ENCODE assay signal across 18 cellular contexts in genomic region chr15:80773122-80773551, GRCh38. TPM values are rescaled to one million over a fixed set of nuclear protein-coding genes. Genes with fewer than 3 reads are reported as not detected.
DNase-seq lines count a peak whose midpoint lies in the region; ATAC-seq and TF ChIP-seq lines count a peak whose summit lies in the region.
"Had no signal": no experiment of that assay in that cellular context is flagged by ENCODE, and none has a peak within 500 bp of the region (broad histone marks: within the 10 kb centered on the region; RNA-seq: fewer than 3 reads in every experiment).

No MANE protein-coding gene starts in this region.

- CTCF ChIA-PET in AG04449 (lab: Yijun Ruan, JAX): interaction anchor here (0.6 to 2.3 kb wide), 9 partner anchors 9 to 318 kb away, joined by 3 to 15 read pairs (median 3); no protein-coding TSS in a partner anchor

- intact Hi-C loops in heart left ventricle (cut with DNase I): loop anchor here in 3 of 10 donors (5.0 to 10.0 kb wide), 2 partner anchors 151 to 158 kb away; no protein-coding TSS in a partner anchor
- intact Hi-C loops in natural killer cell (cut with micrococcal nuclease): loop anchor here (10.0 kb wide), 1 partner anchor 158 kb away; no protein-coding TSS in a partner anchor

- no peaks in the 10 kb centered on the region for H3K9me3 ChIP-seq in heart left ventricle
- H3K9me3 ChIP-seq: esophagus muscularis mucosa, pancreas, thyroid gland had no signal

- H3K36me3 ChIP-seq in heart left ventricle: no peaks in the 10 kb centered on the region
- H3K36me3 ChIP-seq: esophagus muscularis mucosa, pancreas, thyroid gland had no signal

- H3K4me3 Mint-ChIP-seq in type B pancreatic cell: no peak overlapping the region
- H3K4me3 Mint-ChIP-seq in natural killer cell: no peak overlapping the region
- H3K4me3 Mint-ChIP-seq: activated CD4-positive, alpha-beta memory T cell treated with anti-CD3 and anti-CD28 coated beads for 36 hours; CD8-positive, alpha-beta memory T cell; dendritic cell treated with granulocyte-macrophage colony-stimulating factor and Interleukin-4, amounts not matched to agents 40 ng/mL and 50 ng/mL, for 4 days; H9 had no signal

- no peak overlapping the region for H3K4me3 ChIP-seq in AG04449 (ENCODE audit: low read depth, low read length)
- H3K4me3 ChIP-seq in heart left ventricle: no peak overlapping the region
- H3K4me3 ChIP-seq: esophagus muscularis mucosa, pancreas, PC-9, thyroid gland had no signal

- H3K27me3 ChIP-seq in heart left ventricle: peaks cover 0 to 9% (median 0%) of the 10 kb centered on the region in 9 donors
- H3K27me3 ChIP-seq: thyroid gland had no signal

- WGBS in heart left ventricle, 4 donors: 80 to 84% (median 82%) methylated on average over 8 of the region's 8 CpGs

- H3K27me3 Mint-ChIP-seq in type B pancreatic cell (peaks cover 4% of the 10 kb centered on the region), natural killer cell (ENCODE audit: low read depth in 2 of 2) (peaks cover 0 to 10% of the 10 kb centered on the region in 2 donors)

- H3K27ac Mint-ChIP-seq in type B pancreatic cell: no peak overlapping the region
- H3K27ac Mint-ChIP-seq in natural killer cell: no peak overlapping the region
- H3K27ac Mint-ChIP-seq: activated CD4-positive, alpha-beta memory T cell treated with anti-CD3 and anti-CD28 coated beads for 36 hours; dendritic cell treated with granulocyte-macrophage colony-stimulating factor and Interleukin-4, amounts not matched to agents 40 ng/mL and 50 ng/mL, for 4 days; H9 had no signal

- POLR2A ChIA-PET in AG04449 (lab: Yijun Ruan, JAX): no interaction called here

- H3K4me1 ChIP-seq in heart left ventricle: peaks cover 2 to 23% (median 13%) of the 10 kb centered on the region in 12 donors
- H3K4me1 ChIP-seq: pancreas had no signal

- ATAC-seq in heart left ventricle: no peak
- no peak for ATAC-seq in natural killer cell
- ATAC-seq in GM21367 (IDR thresholded peaks at IDR 0.05; ENCODE audit: unreplicated experiment): no peak
- ATAC-seq: pancreas had no signal

- no peak for TF ChIP-seq CTCF in AG04449 (IDR thresholded peaks at IDR 0.05; ENCODE audit: insufficient read depth, low read length, missing control alignments)
- no peak for TF ChIP-seq CTCF in heart left ventricle (IDR thresholded peaks at IDR 0.05)
- no peak for TF ChIP-seq CTCF in type B pancreatic cell (conservative IDR thresholded peaks at IDR 0.05)
- TF ChIP-seq CTCF in natural killer cell (IDR thresholded peaks at IDR 0.05): no peak

- H3K9me3 Mint-ChIP-seq in type B pancreatic cell (no peaks in the 10 kb centered on the region), natural killer cell (no peaks in the 10 kb centered on the region)
- H3K9me3 Mint-ChIP-seq: activated CD4-positive, alpha-beta memory T cell treated with anti-CD3 and anti-CD28 coated beads for 36 hours; CD8-positive, alpha-beta memory T cell; dendritic cell treated with granulocyte-macrophage colony-stimulating factor and Interleukin-4, amounts not matched to agents 40 ng/mL and 50 ng/mL, for 4 days; H9 had no signal

- DNase-seq in AG04449 (ENCODE audit: low read depth, low spot score) (peak; percentile 77), M059J (ENCODE audit: low read depth) (peak; percentile 23), SHP77 treated with DMSO at 0.1 percent for 48 hours (lab: John Stamatoyannopoulos, UW) (peak; percentile 13), fibroblast of gingiva (ENCODE audit: low read depth) (peak; percentile 88), heart left ventricle (no peak), type B pancreatic cell (ENCODE audit: extremely low spot score, unreplicated experiment) (no peak), natural killer cell (no peak)
- DNase-seq: activated CD4-positive, alpha-beta memory T cell treated with anti-CD3 and anti-CD28 coated beads for 36 hours; CD8-positive, alpha-beta memory T cell; H9; NCI-H446; pancreas; PC-9; stimulated activated CD4-positive, alpha-beta T cell treated with anti-CD3 and anti-CD28 coated beads, Interleukin-4, amount 100 ng/mL, for 4 hours; thyroid gland had no signal

- H3K4me1 Mint-ChIP-seq in type B pancreatic cell (ENCODE audit: unreplicated experiment) (peaks cover 22% of the 10 kb centered on the region), natural killer cell (peaks cover 8 to 12% of the 10 kb centered on the region in 2 donors)
- H3K4me1 Mint-ChIP-seq: CD8-positive, alpha-beta memory T cell had no signal

- no peak overlapping the region for H3K27ac ChIP-seq in heart left ventricle
- H3K27ac ChIP-seq: esophagus muscularis mucosa, pancreas, PC-9, thyroid gland had no signal

- H3K36me3 Mint-ChIP-seq in type B pancreatic cell (no peaks in the 10 kb centered on the region), natural killer cell (no peaks in the 10 kb centered on the region)
- H3K36me3 Mint-ChIP-seq: activated CD4-positive, alpha-beta memory T cell treated with anti-CD3 and anti-CD28 coated beads for 36 hours; CD8-positive, alpha-beta memory T cell had no signal

- TF ChIP-seq POLR2A in heart left ventricle (IDR thresholded peaks at IDR 0.05): no peak

RNA-seq across cellular contexts. Expression of gene CEMIP, which starts 6.0 kb away (rescaled TPM):
- total RNA-seq in M059J (2014; rRNA removed; shearing (Covaris generic)): 2.1 and 4.0 TPM in 2 replicates
- 1 to 10 TPM in 2 of 9 donors, under 1 TPM in 7; 0.04 to 9.6 (median 0.23) TPM for total RNA-seq in heart left ventricle
- polyA plus RNA-seq in heart left ventricle: under 1 TPM; 0.08 to 0.19 TPM
- 5.1 and 16.4 TPM in 2 replicates for total RNA-seq in type B pancreatic cell (ENCODE audit: low replicate concordance)
- under 1 TPM in 2 of 3 donors, not detected in 1; 0.07 to 0.82 TPM for total RNA-seq in natural killer cell
- total RNA-seq: CD8-positive, alpha-beta memory T cell had no signal
- polyA plus RNA-seq: CD8-positive, alpha-beta memory T cell had no signal

Comparison
In these comparisons a context has a peak if more than half of its experiments do, and no peak if none do; other contexts are left out.
1. DNase-seq: peak in AG04449 (single experiment), M059J (single experiment), SHP77 treated with DMSO at 0.1 percent for 48 hours (single experiment) and fibroblast of gingiva (single experiment); none in heart left ventricle (0 of 5), type B pancreatic cell (single experiment) and natural killer cell (single experiment).